Comparison of ENCODE assay signal across 20 cellular contexts in genomic region chr6:1076531-1077453, GRCh38.
A peak's percentile ranks its signal among the peaks of the same experiment; 100 is the strongest.
DNase-seq lines count a peak whose midpoint lies in the region; ATAC-seq and TF ChIP-seq lines count a peak whose summit lies in the region.
"Had no signal": no experiment of that assay in that cellular context is flagged by ENCODE, and none has a peak within 500 bp of the region (broad histone marks: within the 10 kb centered on the region; RNA-seq: fewer than 3 reads in every experiment).

No MANE protein-coding gene starts in this region.

- ATAC-seq in left lung (peak; percentile 73), GM19467 (IDR thresholded peaks at IDR 0.05; ENCODE audit: unreplicated experiment) (no peak), GM18511 (IDR thresholded peaks at IDR 0.05; ENCODE audit: unreplicated experiment) (no peak)
- ATAC-seq: GM12878 had no signal

- H3K27me3 Mint-ChIP-seq in Caco-2 (ENCODE audit: insufficient read depth, unreplicated experiment) (no peaks in the 10 kb centered on the region), progenitor cell of endocrine pancreas (no peaks in the 10 kb centered on the region)
- peaks cover 3% of the 10 kb centered on the region for H3K27me3 Mint-ChIP-seq in activated CD4-positive, alpha-beta T cell treated with anti-CD3 and anti-CD28 coated beads, Interleukin-2, amount 10 ng/mL, durations not matched to agents 7 days and 5 days

- POLR2A ChIA-PET in Caco-2 (lab: Charles Lee) = interaction anchor here (1.9 kb wide), 1 partner anchor 35 kb away, joined by 5 read pairs; no protein-coding TSS in a partner anchor
- POLR2A ChIA-PET in activated CD4-positive, alpha-beta T cell treated with anti-CD3 and anti-CD28 coated beads, Interleukin-2, amount 10 ng/mL, durations not matched to agents 7 days and 5 days (lab: Charles Lee) = no interaction called here

- H3K9me3 ChIP-seq in Caco-2 (peaks cover 7% of the 10 kb centered on the region), left lung (no peaks in the 10 kb centered on the region)

- peak overlapping the region in 1 of 2 donors; percentile 5 for H3K27ac ChIP-seq in left lung
- H3K27ac ChIP-seq: BLaER1 treated with 17β-estradiol and CSF1 and Interleukin-3, amounts not matched to agents 10 nM and 100 nM; KMS-11 had no signal

- no TSS peak for BruUV-seq in Caco-2 (replicated peaks; lab: Mats Ljungman, UMichigan)

- H3K4me3 Mint-ChIP-seq in Caco-2 (ENCODE audit: unreplicated experiment) (no peak overlapping the region), progenitor cell of endocrine pancreas (ENCODE audit: low read depth) (no peak overlapping the region)
- no peak overlapping the region for H3K4me3 Mint-ChIP-seq in activated CD4-positive, alpha-beta T cell treated with anti-CD3 and anti-CD28 coated beads, Interleukin-2, amount 10 ng/mL, durations not matched to agents 7 days and 5 days
- H3K4me3 Mint-ChIP-seq: CD8-positive, alpha-beta memory T cell had no signal

- peak overlapping the region; percentile 56 for H3K27ac Mint-ChIP-seq in Caco-2 (ENCODE audit: unreplicated experiment)
- H3K27ac Mint-ChIP-seq in progenitor cell of endocrine pancreas = peak overlapping the region; percentile 74
- no peak overlapping the region for H3K27ac Mint-ChIP-seq in activated CD4-positive, alpha-beta T cell treated with anti-CD3 and anti-CD28 coated beads, Interleukin-2, amount 10 ng/mL, durations not matched to agents 7 days and 5 days

- peaks cover 57% of the 10 kb centered on the region for H3K4me1 ChIP-seq in Caco-2
- peaks cover 0 to under 1% of the 10 kb centered on the region in 2 donors for H3K4me1 ChIP-seq in left lung
- H3K4me1 ChIP-seq: BLaER1 treated with 17β-estradiol and CSF1 and Interleukin-3, amounts not matched to agents 10 nM and 100 nM had no signal

- H3K4me3 ChIP-seq in Caco-2 (ENCODE audit: low read depth, low read length) = no peak overlapping the region
- H3K4me3 ChIP-seq in left lung = no peak overlapping the region
- H3K4me3 ChIP-seq: BLaER1 treated with 17β-estradiol and CSF1 and Interleukin-3, amounts not matched to agents 10 nM and 100 nM; GM12878 had no signal

- H3K4me1 Mint-ChIP-seq in Caco-2 (ENCODE audit: low read depth, unreplicated experiment) (peaks cover 20% of the 10 kb centered on the region), progenitor cell of endocrine pancreas (ENCODE audit: low read depth) (peaks cover 32% of the 10 kb centered on the region)
- no peaks in the 10 kb centered on the region for H3K4me1 Mint-ChIP-seq in activated CD4-positive, alpha-beta T cell treated with anti-CD3 and anti-CD28 coated beads, Interleukin-2, amount 10 ng/mL, durations not matched to agents 7 days and 5 days
- H3K4me1 Mint-ChIP-seq: CD8-positive, alpha-beta memory T cell had no signal

- H3K36me3 ChIP-seq in Caco-2 (ENCODE audit: control insufficient read depth, insufficient read depth, low read length) (no peaks in the 10 kb centered on the region), left lung (no peaks in the 10 kb centered on the region)
- H3K36me3 ChIP-seq: BLaER1 treated with 17β-estradiol and CSF1 and Interleukin-3, amounts not matched to agents 10 nM and 100 nM had no signal

- H3K9me3 Mint-ChIP-seq in Caco-2 (ENCODE audit: unreplicated experiment) = no peaks in the 10 kb centered on the region
- H3K9me3 Mint-ChIP-seq in progenitor cell of endocrine pancreas (ENCODE audit: low read depth) = no peaks in the 10 kb centered on the region
- H3K9me3 Mint-ChIP-seq in activated CD4-positive, alpha-beta T cell treated with anti-CD3 and anti-CD28 coated beads, Interleukin-2, amount 10 ng/mL, durations not matched to agents 7 days and 5 days = no peaks in the 10 kb centered on the region
- H3K9me3 Mint-ChIP-seq: CD8-positive, alpha-beta memory T cell had no signal

- TF ChIP-seq CTCF in Caco-2 (IDR thresholded peaks at IDR 0.05; ENCODE audit: insufficient read depth in 1 of 2, low read depth in 1 of 2, low read length in 1 of 2, severe bottlenecking in 1 of 2, unreplicated experiment in 1 of 2) (no peak), left lung (IDR thresholded peaks at IDR 0.05) (no peak), progenitor cell of endocrine pancreas (IDR thresholded peaks at IDR 0.05; ENCODE audit: unreplicated experiment) (no peak)

- CTCF ChIA-PET in Caco-2 (lab: Charles Lee) = no interaction called here
- CTCF ChIA-PET in activated CD4-positive, alpha-beta T cell treated with anti-CD3 and anti-CD28 coated beads, Interleukin-2, amount 10 ng/mL, durations not matched to agents 7 days and 5 days (lab: Charles Lee) = no interaction called here

- no peak for DNase-seq in Caco-2
- peak; percentile 22 for DNase-seq in OCI-M1 (lab: John Stamatoyannopoulos, UW)
- DNase-seq in left lung = no peak
- no peak for DNase-seq in progenitor cell of endocrine pancreas (ENCODE audit: low spot score, unreplicated experiment)
- no peak for DNase-seq in activated CD4-positive, alpha-beta T cell treated with anti-CD3 and anti-CD28 coated beads, Interleukin-2, amount 10 ng/mL, durations not matched to agents 7 days and 5 days
- DNase-seq in stimulated activated naive CD4-positive, alpha-beta T cell (lab: John Stamatoyannopoulos, UW) = no peak
- DNase-seq: CD8-positive, alpha-beta memory T cell; DND-41; GDM1; GOT3; NCI-H1048; NCI-H1436 treated with DMSO at 0.1 percent for 48 hours; NCI-H2081 treated with DMSO at 0.1 percent for 48 hours; NCI-H2227 treated with DMSO at 0.1 percent for 48 hours; NCI-H524 had no signal

- H3K27me3 ChIP-seq in Caco-2 (replicated peaks; ENCODE audit: control insufficient read depth, insufficient read depth, low read length) (no peaks in the 10 kb centered on the region), left lung (no peaks in the 10 kb centered on the region)
- H3K27me3 ChIP-seq: BLaER1 treated with 17β-estradiol and CSF1 and Interleukin-3, amounts not matched to agents 10 nM and 100 nM had no signal

- H3K36me3 Mint-ChIP-seq in Caco-2 (ENCODE audit: insufficient read depth, unreplicated experiment) (peaks cover 6% of the 10 kb centered on the region), progenitor cell of endocrine pancreas (ENCODE audit: insufficient read depth) (no peaks in the 10 kb centered on the region)
- no peaks in the 10 kb centered on the region for H3K36me3 Mint-ChIP-seq in activated CD4-positive, alpha-beta T cell treated with anti-CD3 and anti-CD28 coated beads, Interleukin-2, amount 10 ng/mL, durations not matched to agents 7 days and 5 days (ENCODE audit: low read depth)
- H3K36me3 Mint-ChIP-seq: CD8-positive, alpha-beta memory T cell had no signal

- intact Hi-C loops in Caco-2 (cut with micrococcal nuclease; ENCODE audit: unreplicated experiment) (no loop called here), left lung (cut with DNase I) (no loop called here)
